In the genomic region with DNA sequence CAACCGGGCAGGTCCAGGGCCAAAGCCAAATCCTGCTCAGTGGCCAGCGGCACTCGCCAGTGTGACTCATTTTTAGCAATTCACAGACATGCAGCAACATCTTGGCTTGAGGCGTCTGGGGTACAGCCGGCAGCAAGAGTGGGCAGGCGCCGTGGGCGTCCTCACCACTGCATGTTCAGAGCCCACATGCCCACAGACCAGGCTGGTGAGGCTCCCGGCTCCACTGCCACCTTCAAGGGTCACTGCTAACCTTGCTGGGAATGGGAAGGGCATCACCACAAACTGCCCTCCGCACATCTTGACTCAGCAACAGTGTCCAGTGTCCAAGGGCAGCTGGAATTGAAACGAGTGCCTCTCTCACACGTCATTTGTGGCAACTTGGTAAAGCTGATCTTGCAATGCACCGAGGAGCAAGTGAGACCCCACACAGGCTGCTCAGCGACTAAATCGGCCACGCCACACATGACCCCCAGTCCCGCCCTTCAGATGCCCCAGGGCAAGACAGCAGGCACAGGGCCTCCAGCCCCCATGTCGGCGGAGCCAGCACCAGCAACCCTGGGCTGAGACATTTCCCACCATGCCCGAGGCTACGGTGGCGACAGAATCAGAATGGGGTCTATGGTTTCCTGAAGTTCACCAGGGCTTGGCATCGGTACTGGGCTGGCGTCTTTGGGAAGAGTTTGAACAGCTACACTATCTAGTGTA, we compare ENCODE assay signal across 17 cellular contexts.
DNase-seq lines count a peak whose midpoint lies in the region; ATAC-seq and TF ChIP-seq lines count a peak whose summit lies in the region.
"Had no signal": no experiment of that assay in that cellular context is flagged by ENCODE, and none has a peak within 500 bp of the region (broad histone marks: within the 10 kb centered on the region; RNA-seq: fewer than 3 reads in every experiment).

No MANE protein-coding gene starts in this region.

- TF ChIP-seq CTCF in mammary epithelial cell (conservative IDR thresholded peaks at IDR 0.05 in 1 of 2, IDR thresholded peaks at IDR 0.05 in 1 of 2; ENCODE audit: extremely low read depth in 1 of 2, insufficient read depth in 1 of 2, low read depth in 1 of 2, low read length in 2 of 2) = no peak

- H3K79me2 ChIP-seq in mammary epithelial cell (ENCODE audit: insufficient read depth, low read length) = no peaks in the 10 kb centered on the region

- H3K27ac ChIP-seq in mammary epithelial cell (ENCODE audit: insufficient read depth, low read depth, low read length) (no peak overlapping the region), muscle layer of colon (ENCODE audit: low read depth, low read length) (peak overlapping the region; percentile 24)
- H3K27ac ChIP-seq: hepatocyte, HL-60, Peyer's patch had no signal

- no peaks in the 10 kb centered on the region for H4K20me1 ChIP-seq in mammary epithelial cell (ENCODE audit: insufficient read depth, low read length)

- in situ Hi-C loops in mammary epithelial cell (cut with MboI; ENCODE audit: low sequenced_read_pairs in 2 of 2) = no loop called here

- H3K36me3 ChIP-seq in mammary epithelial cell (ENCODE audit: insufficient read depth, low read length) (no peaks in the 10 kb centered on the region), muscle layer of colon (ENCODE audit: insufficient read depth, low read length) (no peaks in the 10 kb centered on the region)
- H3K36me3 ChIP-seq: Peyer's patch had no signal

- peak overlapping the region; percentile 8 for H3K4me2 ChIP-seq in mammary epithelial cell (ENCODE audit: insufficient read depth, low read depth, low read length)
- H3K4me2 ChIP-seq: hepatocyte had no signal

- dilution Hi-C loops in mammary epithelial cell (cut with HindIII; ENCODE audit: low sequenced_read_pairs) = no loop called here

- no TSS peak for BruUV-seq in mammary epithelial cell (replicated peaks; lab: Mats Ljungman, UMichigan)

- H3K27me3 ChIP-seq in mammary epithelial cell (ENCODE audit: insufficient read depth, low read length) (no peaks in the 10 kb centered on the region), muscle layer of colon (ENCODE audit: control insufficient read depth in 1 of 2, insufficient read depth in 2 of 2, low read length in 2 of 2) (no peaks in the 10 kb centered on the region)
- H3K27me3 ChIP-seq: hepatocyte, Peyer's patch had no signal

- H3K4me1 ChIP-seq in mammary epithelial cell (ENCODE audit: insufficient read depth, low read length) = peaks cover 8% of the 10 kb centered on the region
- peaks cover 67% of the 10 kb centered on the region for H3K4me1 ChIP-seq in muscle layer of colon (ENCODE audit: insufficient read depth, low read length)

- intact Hi-C loops in mammary epithelial cell (cut with micrococcal nuclease) = no loop called here

- H2AFZ ChIP-seq in mammary epithelial cell (ENCODE audit: low read depth, low read length) = no peak overlapping the region
- H2AFZ ChIP-seq: hepatocyte had no signal

- H3K4me3 ChIP-seq in mammary epithelial cell (replicated peaks in 1 of 3; ENCODE audit: insufficient read depth in 1 of 3, low read depth in 2 of 3, low read length in 3 of 3) = no peak overlapping the region
- no peak overlapping the region for H3K4me3 ChIP-seq in muscle layer of colon (ENCODE audit: low read depth in 1 of 2, low read length in 2 of 2)
- H3K4me3 ChIP-seq: hepatocyte, Peyer's patch had no signal

- 48% methylated on average over 16 of the region's 24 CpGs for WGBS in mammary epithelial cell (ENCODE audit: low coverage, missing lambda C conversion rate)

- ATAC-seq in GM21526 (IDR thresholded peaks at IDR 0.05; ENCODE audit: low FRiP score, unreplicated experiment) (no peak), GM18520 (IDR thresholded peaks at IDR 0.05; ENCODE audit: unreplicated experiment) (no peak), GM21447 (IDR thresholded peaks at IDR 0.05; ENCODE audit: unreplicated experiment) (no peak)
- ATAC-seq: naive thymus-derived CD4-positive, alpha-beta T cell had no signal

- DNase-seq in AG08395 (ENCODE audit: low spot score) (peak; percentile 82), M059J (ENCODE audit: low read depth) (peak; percentile 75), mammary epithelial cell (peak; percentile 38), HT-29 (ENCODE audit: low spot score) (no peak)
- DNase-seq: activated CD4-positive, CD25-positive, alpha-beta regulatory T cell; activated naive CD4-positive, alpha-beta T cell treated with anti-CD3 and anti-CD28 coated beads, Interleukin-2, amount 50 U/mL, for 16 hours; cerebellar nuclear complex; naive thymus-derived CD4-positive, alpha-beta T cell; NCI-H1694; Peyer's patch; retina had no signal

- no peak overlapping the region for H3K9ac ChIP-seq in mammary epithelial cell (ENCODE audit: insufficient read depth, low read length)
- no peak overlapping the region for H3K9ac ChIP-seq in muscle layer of colon (ENCODE audit: low read length)

- no peaks in the 10 kb centered on the region for H3K9me3 ChIP-seq in mammary epithelial cell (replicated peaks; ENCODE audit: insufficient read depth, low read length)
- H3K9me3 ChIP-seq in muscle layer of colon (ENCODE audit: low read length) = no peaks in the 10 kb centered on the region
- H3K9me3 ChIP-seq: Peyer's patch had no signal

- CTCF ChIA-PET in mammary epithelial cell (lab: Charles Lee; ENCODE audit: low non-redundant PET) = no interaction called here
